In the genomic region with DNA sequence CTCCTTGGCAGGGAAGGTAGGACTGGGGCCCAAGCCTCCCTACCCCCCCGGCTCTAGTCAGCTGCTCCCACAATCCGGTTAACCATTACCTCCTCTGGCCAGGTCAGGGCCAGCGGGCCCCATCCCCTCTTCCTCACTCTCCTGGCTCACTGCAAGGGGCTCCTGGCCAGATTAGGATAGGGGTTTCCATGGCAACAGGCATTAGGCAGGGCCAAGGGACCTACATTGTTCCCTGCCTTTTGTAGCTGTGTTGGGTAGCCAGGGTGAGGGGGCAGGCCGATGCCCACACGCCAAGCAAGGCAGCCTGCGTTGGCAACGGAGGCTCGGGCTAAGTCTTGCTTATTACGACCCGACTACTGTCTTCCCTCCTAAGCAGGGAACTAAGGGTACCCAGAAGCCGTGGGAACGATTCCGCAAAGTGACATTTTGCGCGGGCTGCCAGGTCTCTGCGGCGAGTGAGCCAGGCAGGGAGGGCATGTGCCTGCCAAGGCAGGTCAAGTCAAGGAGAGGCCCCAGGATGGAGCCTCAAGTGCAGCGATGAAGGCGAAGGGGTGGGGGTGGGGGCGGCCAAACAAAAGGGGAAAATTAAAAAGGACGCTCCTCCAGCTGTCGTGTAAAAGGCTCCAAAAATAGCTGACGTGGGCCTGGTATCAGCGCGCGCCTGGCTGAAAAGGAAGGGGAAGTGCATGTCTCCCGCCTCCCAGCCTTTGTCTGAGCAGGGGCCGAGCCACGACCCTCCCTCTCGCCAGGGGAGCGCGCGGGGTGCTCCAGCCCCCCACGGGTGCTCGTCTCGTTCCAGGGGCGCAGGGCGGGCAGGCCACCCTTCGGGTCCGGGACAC, we compare ENCODE assay signal across 8 cellular contexts. TPM values are rescaled to one million over a fixed set of nuclear protein-coding genes. Genes with fewer than 3 reads are reported as not detected.
DNase-seq lines count a peak whose midpoint lies in the region; ATAC-seq and TF ChIP-seq lines count a peak whose summit lies in the region.

No MANE protein-coding gene starts in this region.

- H3K4me3 Mint-ChIP-seq in chondrocyte (ENCODE audit: unreplicated experiment), result peak overlapping the region; percentile 82

- H3K27me3 Mint-ChIP-seq in chondrocyte (ENCODE audit: low read depth), result no peaks in the 10 kb centered on the region

- no peaks in the 10 kb centered on the region for H3K36me3 Mint-ChIP-seq in chondrocyte (ENCODE audit: low read depth)

- peak overlapping the region; percentile 94 for H3K27ac Mint-ChIP-seq in chondrocyte (ENCODE audit: unreplicated experiment)

- TF ChIP-seq CTCF in chondrocyte (IDR thresholded peaks at IDR 0.05), result no peak

- H3K4me1 Mint-ChIP-seq in chondrocyte (ENCODE audit: low read depth), result peaks cover 66% of the 10 kb centered on the region

- intact Hi-C loops in left colon (cut with DNase I, micrococcal nuclease), result no loop called here

- no peaks in the 10 kb centered on the region for H3K9me3 Mint-ChIP-seq in chondrocyte (ENCODE audit: low read depth)

- peak; percentile 20 for DNase-seq in GF-D8 (lab: John Stamatoyannopoulos, UW)
- DNase-seq in SIG-M5 (lab: John Stamatoyannopoulos, UW), result peak; percentile 2
- DNase-seq in chondrocyte (ENCODE audit: low spot score), result no peak
- peak; percentile 54 to 68 for DNase-seq in left colon
- peak; percentile 35 for DNase-seq in stimulated activated CD4-positive, alpha-beta T cell treated with anti-CD3 and anti-CD28 coated beads, Interleukin-4, amount 100 ng/mL, for 24 hours
- no peak for DNase-seq in NCI-H1694 (lab: John Stamatoyannopoulos, UW)

- peak; percentile 7 for ATAC-seq in HG03066 (IDR thresholded peaks at IDR 0.05; ENCODE audit: low read depth, unreplicated experiment)
- peak; percentile 12 for ATAC-seq in left colon
- ATAC-seq in HG03442 (IDR thresholded peaks at IDR 0.05; ENCODE audit: unreplicated experiment), result no peak

RNA-seq across cellular contexts. Expression of a gene that starts 0.9 kb away (rescaled TPM):
- total RNA-seq in chondrocyte (115 to 126 TPM (median 125 TPM) in 3 replicates), left colon (100 to 1,000 TPM; 110 to 185 TPM)

Comparison
In these comparisons a context has a peak if more than half of its experiments do, and no peak if none do; other contexts are left out.
1. DNase-seq: peak in GF-D8 (single experiment), SIG-M5 (single experiment), left colon (2 of 2) and stimulated activated CD4-positive, alpha-beta T cell treated with anti-CD3 and anti-CD28 coated beads, Interleukin-4, amount 100 ng/mL, for 24 hours (single experiment); none in chondrocyte (single experiment) and NCI-H1694 (single experiment).